12 cellular contexts compared by ENCODE assay signal in the genomic region with DNA sequence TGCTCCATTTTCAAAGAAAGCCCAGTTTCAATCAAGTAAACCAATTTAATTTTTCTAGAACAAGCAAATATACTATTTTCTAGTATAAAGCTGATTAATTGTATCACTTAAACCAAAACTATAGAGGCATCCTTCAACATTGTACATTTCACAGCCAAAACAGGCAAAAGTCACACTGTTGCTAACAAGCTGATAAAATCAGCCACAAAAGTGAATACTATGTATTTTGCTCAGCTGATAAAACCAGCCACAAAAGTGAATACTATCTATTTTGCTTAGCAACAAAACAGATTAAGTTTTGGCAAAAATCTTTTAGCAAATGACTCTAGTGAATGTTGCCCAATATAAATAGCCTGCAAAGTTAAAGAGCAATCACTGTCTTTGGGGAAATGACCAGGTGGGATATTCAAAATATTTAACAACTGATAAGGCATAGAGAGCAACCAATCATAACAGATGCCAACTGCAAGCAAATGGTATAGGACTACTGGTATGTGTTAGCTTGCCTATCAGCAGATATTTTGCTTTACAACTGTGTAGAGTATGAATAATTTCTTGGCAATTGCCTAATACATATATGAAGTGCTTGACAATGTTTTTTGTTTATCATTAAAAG. TPM values are rescaled to one million over a fixed set of nuclear protein-coding genes. Genes with fewer than 3 reads are reported as not detected.
DNase-seq lines count a peak whose midpoint lies in the region; ATAC-seq and TF ChIP-seq lines count a peak whose summit lies in the region.
"Had no signal": no experiment of that assay in that cellular context is flagged by ENCODE, and none has a peak within 500 bp of the region (broad histone marks: within the 10 kb centered on the region; RNA-seq: fewer than 3 reads in every experiment).

No MANE protein-coding gene starts in this region.

- no peaks in the 10 kb centered on the region for H3F3A ChIP-seq in MM.1S (ENCODE audit: insufficient read depth, low read length)

- H3K4me3 ChIP-seq in GM12865 (ENCODE audit: low read depth, low read length) (peak overlapping the region; percentile 12; the same call in 1 of the 2 replicates), MM.1S (ENCODE audit: low read length) (no peak overlapping the region)

- no peak overlapping the region for H3K27ac ChIP-seq in MM.1S (ENCODE audit: low read length)
- no peak overlapping the region for H3K27ac ChIP-seq in foreskin keratinocyte

- H4K20me1 ChIP-seq in MM.1S (ENCODE audit: insufficient read depth, low read length): no peaks in the 10 kb centered on the region

- H2AFZ ChIP-seq in MM.1S (ENCODE audit: low read length): peak overlapping the region; percentile 57; the same call in 1 of the 2 replicates

- H3K4me3 Mint-ChIP-seq in activated T-cell treated with anti-CD3 and anti-CD28 coated beads, Interleukin-2, amount 50 U/mL, for 24 hours: no peak overlapping the region
- H3K4me3 Mint-ChIP-seq: dendritic cell treated with granulocyte-macrophage colony-stimulating factor and Interleukin-4, amounts not matched to agents 40 ng/mL and 50 ng/mL, for 4 days had no signal

- no peak for TF ChIP-seq CTCF in GM12865 (IDR thresholded peaks at IDR 0.05; ENCODE audit: insufficient read depth, low read depth, low read length, missing control alignments)
- TF ChIP-seq CTCF in MM.1S (IDR thresholded peaks at IDR 0.05; ENCODE audit: low read length): no peak
- TF ChIP-seq CTCF in foreskin keratinocyte (conservative IDR thresholded peaks at IDR 0.05): no peak

- H3K9ac ChIP-seq in MM.1S (ENCODE audit: low read length): no peak overlapping the region

- no peak overlapping the region for H3K27ac Mint-ChIP-seq in activated T-cell treated with anti-CD3 and anti-CD28 coated beads, Interleukin-2, amount 50 U/mL, for 24 hours
- H3K27ac Mint-ChIP-seq: dendritic cell treated with granulocyte-macrophage colony-stimulating factor and Interleukin-4, amounts not matched to agents 40 ng/mL and 50 ng/mL, for 4 days had no signal

- H3K9me3 Mint-ChIP-seq in activated T-cell treated with anti-CD3 and anti-CD28 coated beads, Interleukin-2, amount 50 U/mL, for 24 hours: peaks cover 1% of the 10 kb centered on the region

- DNase-seq in GM12865 (ENCODE audit: low read depth) (no peak), MM.1S (no peak), foreskin keratinocyte (no peak)
- no peak for DNase-seq in stimulated activated naive CD4-positive, alpha-beta T cell (lab: John Stamatoyannopoulos, UW)
- no peak for DNase-seq in activated T-cell treated with anti-CD3 and anti-CD28 coated beads, Interleukin-2, amount 50 U/mL, for 24 hours
- DNase-seq: activated effector memory CD4-positive, alpha-beta T cell treated with anti-CD3 and anti-CD28 coated beads, Interleukin-2, amount 50 U/mL, for 16 hours; glutamatergic neuron had no signal

- H3K36me3 ChIP-seq in MM.1S (replicated peaks; ENCODE audit: insufficient read depth, low read length): no peaks in the 10 kb centered on the region

- peaks cover 13% of the 10 kb centered on the region for H3K4me1 Mint-ChIP-seq in activated T-cell treated with anti-CD3 and anti-CD28 coated beads, Interleukin-2, amount 50 U/mL, for 24 hours (ENCODE audit: low read depth)

- H3K27me3 ChIP-seq in MM.1S (replicated peaks; ENCODE audit: insufficient read depth, low read length) (no peaks in the 10 kb centered on the region), foreskin keratinocyte (no peaks in the 10 kb centered on the region)

- H3K27me3 Mint-ChIP-seq in activated T-cell treated with anti-CD3 and anti-CD28 coated beads, Interleukin-2, amount 50 U/mL, for 24 hours: no peaks in the 10 kb centered on the region
- H3K27me3 Mint-ChIP-seq: dendritic cell treated with granulocyte-macrophage colony-stimulating factor and Interleukin-4, amounts not matched to agents 40 ng/mL and 50 ng/mL, for 4 days had no signal

- no peaks in the 10 kb centered on the region for H3K36me3 Mint-ChIP-seq in activated T-cell treated with anti-CD3 and anti-CD28 coated beads, Interleukin-2, amount 50 U/mL, for 24 hours (ENCODE audit: low read depth)

- H3K4me1 ChIP-seq in MM.1S (ENCODE audit: low read length) (peaks cover 8% of the 10 kb centered on the region), foreskin keratinocyte (no peaks in the 10 kb centered on the region)

- no peaks in the 10 kb centered on the region for H3K9me3 ChIP-seq in MM.1S (replicated peaks; ENCODE audit: insufficient read depth, low read length)

- ATAC-seq in GM19397 (IDR thresholded peaks at IDR 0.05; ENCODE audit: unreplicated experiment) (peak; percentile 43), HG02884 (IDR thresholded peaks at IDR 0.05; ENCODE audit: unreplicated experiment) (peak; percentile 40), GM18870 (IDR thresholded peaks at IDR 0.05; ENCODE audit: unreplicated experiment) (no peak), foreskin keratinocyte (no peak)
- ATAC-seq: sciatic nerve had no signal

- peak overlapping the region; percentile 26 for H3K4me2 ChIP-seq in MM.1S (ENCODE audit: low read depth, low read length)

- no peaks in the 10 kb centered on the region for H3K79me2 ChIP-seq in MM.1S (ENCODE audit: low read length)

- no peaks in the 10 kb centered on the region for H3K9me2 ChIP-seq in MM.1S (replicated peaks; ENCODE audit: insufficient read depth, low read length)

RNA-seq across cellular contexts. Expression of a gene that starts 44.6 kb away (rescaled TPM):
- 3.4 and 4.1 TPM in 2 replicates for total RNA-seq in foreskin keratinocyte
- polyA plus RNA-seq in foreskin keratinocyte: 0.51 and 0.61 TPM in 2 replicates

Comparison
In these comparisons a context has a peak if more than half of its experiments do, and no peak if none do; other contexts are left out.
1. ATAC-seq: peak in GM19397 (single experiment) and HG02884 (single experiment); none in GM18870 (single experiment) and foreskin keratinocyte (single experiment).